Comparison of ENCODE assay signal across 8 cellular contexts in the genomic region with DNA sequence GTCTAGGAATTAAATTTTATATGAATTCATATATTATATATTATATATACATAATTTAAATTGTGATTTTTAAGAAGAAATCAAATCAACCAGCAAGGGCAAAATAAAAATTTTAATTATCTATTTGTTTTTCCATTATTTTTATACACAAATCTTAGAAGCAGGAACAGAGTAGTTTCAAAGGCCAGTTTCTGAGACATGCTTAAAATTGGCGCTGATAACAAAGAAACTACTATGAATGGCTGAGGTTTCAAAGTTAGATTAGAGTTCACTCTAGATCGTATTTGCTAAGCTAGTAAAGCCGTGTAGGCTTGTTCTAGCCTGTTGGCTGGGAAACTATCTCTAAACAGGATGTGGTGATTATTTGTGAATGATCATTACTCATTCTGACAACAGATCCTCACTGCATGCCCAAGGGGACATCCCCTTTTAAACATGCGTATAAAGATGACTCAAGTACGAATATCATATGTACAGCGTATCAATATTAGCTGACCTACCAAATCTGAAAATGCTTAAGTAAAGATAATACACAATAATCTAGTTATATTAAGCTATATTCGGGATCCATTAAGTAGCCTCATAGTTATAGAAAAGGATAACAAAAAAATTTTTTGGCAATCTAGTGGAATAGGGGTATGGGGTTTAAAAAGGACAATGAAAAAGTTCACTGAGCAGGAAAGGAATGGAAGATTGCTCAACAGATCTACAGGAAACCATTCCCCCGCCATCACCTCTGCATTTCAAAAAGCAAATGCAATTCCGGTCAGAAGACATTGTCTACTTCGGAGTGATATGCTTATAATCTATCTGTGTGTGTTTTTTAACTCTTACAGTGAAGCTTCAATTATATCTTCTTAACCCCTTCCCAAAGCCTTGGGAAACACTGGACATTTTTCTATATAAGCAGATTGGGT.
DNase-seq lines count a peak whose midpoint lies in the region; ATAC-seq lines count a peak whose summit lies in the region.

No MANE protein-coding gene starts in this region.

- DNase-seq in activated CD8-positive, alpha-beta memory T cell treated with anti-CD3 and anti-CD28 coated beads, Interleukin-2, amount 50 U/mL, for 1 hour (ENCODE audit: extremely low read depth), result peak; percentile 13
- DNase-seq in activated CD8-positive, alpha-beta memory T cell treated with anti-CD3 and anti-CD28 coated beads for 24 hours, result no peak
- DNase-seq in NCI-H748 (lab: John Stamatoyannopoulos, UW; ENCODE audit: unreplicated experiment) (peak; percentile 80), anterior cingulate cortex (lab: John Stamatoyannopoulos, UW) (no peak), HCEC 1CT (no peak)
- DNase-seq in central memory CD4-positive, alpha-beta T cell, result peak; percentile 87
- DNase-seq in stimulated activated CD4-positive, alpha-beta T cell treated with anti-CD3 and anti-CD28 coated beads, Interleukin-4, amount 100 ng/mL, for 24 hours, result peak; percentile 56

- peak; percentile 95 for ATAC-seq in HG02610 (IDR thresholded peaks at IDR 0.05; ENCODE audit: unreplicated experiment)

Comparison
In these comparisons a context has a peak if more than half of its experiments do, and no peak if none do; other contexts are left out.
1. DNase-seq: peak in activated CD8-positive, alpha-beta memory T cell treated with anti-CD3 and anti-CD28 coated beads, Interleukin-2, amount 50 U/mL, for 1 hour (single experiment), NCI-H748 (single experiment), central memory CD4-positive, alpha-beta T cell (single experiment) and stimulated activated CD4-positive, alpha-beta T cell treated with anti-CD3 and anti-CD28 coated beads, Interleukin-4, amount 100 ng/mL, for 24 hours (single experiment); none in activated CD8-positive, alpha-beta memory T cell treated with anti-CD3 and anti-CD28 coated beads for 24 hours (single experiment), anterior cingulate cortex (0 of 58) and HCEC 1CT (single experiment).